8 cellular contexts compared by ENCODE assay signal in genomic region chr1:221839794-221840395, GRCh38.
DNase-seq lines count a peak whose midpoint lies in the region; ATAC-seq, FAIRE-seq and TF ChIP-seq lines count a peak whose summit lies in the region.

No MANE protein-coding gene starts in this region.

- no peak for TF ChIP-seq CTCF in bronchial epithelial cell (IDR thresholded peaks at IDR 0.05; ENCODE audit: insufficient read depth, low read length, severe bottlenecking)
- TF ChIP-seq CTCF in osteocyte (IDR thresholded peaks at IDR 0.05), result no peak

- no peaks in the 10 kb centered on the region for H3K36me3 Mint-ChIP-seq in osteocyte (ENCODE audit: unreplicated experiment)

- H3K36me3 ChIP-seq in bronchial epithelial cell (ENCODE audit: control insufficient read depth, insufficient read depth, low read length), result no peaks in the 10 kb centered on the region

- no peak overlapping the region for H3K4me3 Mint-ChIP-seq in osteocyte (ENCODE audit: unreplicated experiment)

- ATAC-seq in HG03159 (IDR thresholded peaks at IDR 0.05; ENCODE audit: unreplicated experiment), result peak; percentile 87

- H3K27me3 Mint-ChIP-seq in osteocyte (ENCODE audit: unreplicated experiment), result no peaks in the 10 kb centered on the region

- DNase-seq in GM19240 (ENCODE audit: insufficient read length, low spot score) (peak; percentile 23), bronchial epithelial cell (ENCODE audit: low read depth) (peak; percentile 99), osteocyte (ENCODE audit: extremely low spot score, unreplicated experiment) (peak; percentile 87), GF-D8 (lab: John Stamatoyannopoulos, UW) (no peak), COLO668 (lab: John Stamatoyannopoulos, UW; ENCODE audit: unreplicated experiment) (no peak), NCI-H2107 (lab: John Stamatoyannopoulos, UW) (no peak)
- DNase-seq in activated CD4-positive, CD25-positive, alpha-beta regulatory T cell (lab: John Stamatoyannopoulos, UW), result peak; percentile 24 to 62 (median 54)

- peaks cover 25% of the 10 kb centered on the region for H3K4me1 Mint-ChIP-seq in osteocyte (ENCODE audit: unreplicated experiment)

- no peak overlapping the region for H3K4me3 ChIP-seq in bronchial epithelial cell (ENCODE audit: low read depth, low read length)

- no peaks in the 10 kb centered on the region for H3K27me3 ChIP-seq in bronchial epithelial cell (ENCODE audit: control insufficient read depth, insufficient read depth, low read length)

- FAIRE-seq in bronchial epithelial cell (lab: Jason Lieb, UNC), result peak; percentile 13

- H3K27ac Mint-ChIP-seq in osteocyte (ENCODE audit: unreplicated experiment), result peak overlapping the region; percentile 62

- no peaks in the 10 kb centered on the region for H3K9me3 Mint-ChIP-seq in osteocyte (ENCODE audit: unreplicated experiment)

Comparison
In these comparisons a context has a peak if more than half of its experiments do, and no peak if none do; other contexts are left out.
1. DNase-seq: peak in GM19240 (single experiment), activated CD4-positive, CD25-positive, alpha-beta regulatory T cell (4 of 4), bronchial epithelial cell (single experiment) and osteocyte (single experiment); none in GF-D8 (single experiment), COLO668 (single experiment) and NCI-H2107 (single experiment).